Comparison of ENCODE assay signal across 13 cellular contexts in the genomic region with DNA sequence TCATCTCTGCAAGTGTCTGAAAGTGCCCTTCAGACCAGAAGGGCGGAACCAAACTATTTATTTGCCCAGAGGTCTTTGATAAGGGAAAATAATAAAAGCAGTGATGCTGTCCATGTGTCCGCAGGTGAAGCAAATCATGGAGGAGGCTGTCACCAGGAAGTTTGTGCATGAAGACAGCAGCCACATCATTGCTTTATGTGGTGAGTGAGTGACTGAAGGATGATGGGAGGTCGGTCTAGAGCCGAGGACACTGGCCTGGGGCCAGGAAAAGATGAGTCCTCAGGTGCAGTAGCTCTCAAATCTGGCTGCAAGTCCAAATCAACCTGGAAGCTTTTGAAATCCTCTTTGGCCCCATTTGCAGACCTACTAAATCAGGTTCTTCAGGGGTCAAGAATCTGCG. TPM values are rescaled to one million over a fixed set of nuclear protein-coding genes. Genes with fewer than 3 reads are reported as not detected.
A peak's percentile ranks its signal among the peaks of the same experiment; 100 is the strongest.
DNase-seq lines count a peak whose midpoint lies in the region; ATAC-seq and TF ChIP-seq lines count a peak whose summit lies in the region.
"Had no signal": no experiment of that assay in that cellular context is flagged by ENCODE, and none has a peak within 500 bp of the region (broad histone marks: within the 10 kb centered on the region; RNA-seq: fewer than 3 reads in every experiment).

No MANE protein-coding gene starts in this region.

- CTCF ChIA-PET in MCF 10A (lab: Yijun Ruan, JAX): interaction anchor here (0.6 kb wide), 1 partner anchor 9 kb away, joined by 3 read pairs; no protein-coding TSS in a partner anchor
- CTCF ChIA-PET in activated CD8-positive, alpha-beta memory T cell treated with anti-CD3 and anti-CD28 coated beads, Interleukin-2, amount 10 ng/mL, durations not matched to agents 7 days and 5 days (lab: Charles Lee): no interaction called here

- POLR2A ChIA-PET in MCF 10A (lab: Yijun Ruan, JAX): no interaction called here

- no peaks in the 10 kb centered on the region for H3K9me3 Mint-ChIP-seq in MCF 10A (ENCODE audit: unreplicated experiment)
- H3K9me3 Mint-ChIP-seq in activated CD8-positive, alpha-beta memory T cell treated with anti-CD3 and anti-CD28 coated beads, Interleukin-2, amount 10 ng/mL, durations not matched to agents 7 days and 5 days (ENCODE audit: low read depth): no peaks in the 10 kb centered on the region
- H3K9me3 Mint-ChIP-seq: nephron had no signal

- H3K36me3 Mint-ChIP-seq in MCF 10A (ENCODE audit: insufficient read depth, unreplicated experiment): peaks cover 18% of the 10 kb centered on the region
- peaks cover 6% of the 10 kb centered on the region for H3K36me3 Mint-ChIP-seq in activated CD8-positive, alpha-beta memory T cell treated with anti-CD3 and anti-CD28 coated beads, Interleukin-2, amount 10 ng/mL, durations not matched to agents 7 days and 5 days

- H3K27me3 Mint-ChIP-seq in MCF 10A (ENCODE audit: insufficient read depth, unreplicated experiment): no peaks in the 10 kb centered on the region
- H3K27me3 Mint-ChIP-seq in activated CD8-positive, alpha-beta memory T cell treated with anti-CD3 and anti-CD28 coated beads, Interleukin-2, amount 10 ng/mL, durations not matched to agents 7 days and 5 days: no peaks in the 10 kb centered on the region

- TF ChIP-seq EP300 in transverse colon (IDR thresholded peaks at IDR 0.05; ENCODE audit: low read depth): no peak

- in situ Hi-C loops in transverse colon (cut with MboI; ENCODE audit: low pct_ligation_motif_present in 1 of 4, low pct_unique_long_range_greater_than_20kb in 1 of 4, low sequenced_read_pairs in 3 of 4): no loop called here

- TF ChIP-seq CTCF in MCF 10A (IDR thresholded peaks at IDR 0.05; ENCODE audit: unreplicated experiment) (no peak), breast epithelium (IDR thresholded peaks at IDR 0.05) (no peak), mucosa of descending colon (IDR thresholded peaks at IDR 0.05) (no peak), transverse colon (IDR thresholded peaks at IDR 0.05) (no peak)

- intact Hi-C loops in MCF 10A (cut with micrococcal nuclease) (no loop called here), breast epithelium (cut with DNase I; ENCODE audit: low total_unique reads) (no loop called here), mucosa of descending colon (cut with DNase I, micrococcal nuclease) (no loop called here), transverse colon (cut with DNase I; ENCODE audit: low total_unique reads) (no loop called here)

- whole genome bisulfite sequencing in transverse colon (ENCODE audit: low coverage in 1 of 2), 2 donors: 49 to 57% methylated on average over 2 to 5 of the region's 5 CpGs

- BruUV-seq in MCF 10A (replicated peaks; lab: Mats Ljungman, UMichigan): no TSS peak

- H3K27me3 ChIP-seq in breast epithelium (no peaks in the 10 kb centered on the region), transverse colon (no peaks in the 10 kb centered on the region)
- H3K27me3 ChIP-seq: esophagus squamous epithelium had no signal

- no peak overlapping the region for H3K4me3 Mint-ChIP-seq in MCF 10A (ENCODE audit: unreplicated experiment)
- no peak overlapping the region for H3K4me3 Mint-ChIP-seq in activated CD8-positive, alpha-beta memory T cell treated with anti-CD3 and anti-CD28 coated beads, Interleukin-2, amount 10 ng/mL, durations not matched to agents 7 days and 5 days
- H3K4me3 Mint-ChIP-seq: nephron had no signal

- H3K4me3 ChIP-seq in breast epithelium (no peak overlapping the region), mucosa of descending colon (no peak overlapping the region), transverse colon (no peak overlapping the region)
- H3K4me3 ChIP-seq: esophagus squamous epithelium had no signal

- DNase-seq in MCF 10A (ENCODE audit: unreplicated experiment) (peak; percentile 20), breast epithelium (ENCODE audit: low spot score in 2 of 2) (no peak), mucosa of descending colon (peak in 1 of 3 donors; percentile 43), transverse colon (peak; percentile 19)
- DNase-seq in activated CD8-positive, alpha-beta memory T cell treated with anti-CD3 and anti-CD28 coated beads, Interleukin-2, amount 10 ng/mL, durations not matched to agents 7 days and 5 days: peak; percentile 58
- DNase-seq: esophagus squamous epithelium, NCI-H1436 treated with DMSO at 0.1 percent for 48 hours, NCI-H82, SHP77 had no signal

- no peaks in the 10 kb centered on the region for H3K36me3 ChIP-seq in breast epithelium
- H3K36me3 ChIP-seq in mucosa of descending colon (ENCODE audit: low read depth): no peaks in the 10 kb centered on the region
- H3K36me3 ChIP-seq in transverse colon: no peaks in the 10 kb centered on the region

- peak overlapping the region in 1 of 2 donors; percentile 60 for H3K27ac ChIP-seq in breast epithelium
- H3K27ac ChIP-seq in transverse colon: no peak overlapping the region
- H3K27ac ChIP-seq: esophagus squamous epithelium had no signal

- ATAC-seq in activated CD8-positive, alpha-beta memory T cell treated with anti-CD3 and anti-CD28 coated beads, Interleukin-2, amount 10 ng/mL, durations not matched to agents 7 days and 5 days: peak; percentile 42
- ATAC-seq in mucosa of descending colon: peak; percentile 67
- no peak for ATAC-seq in GM18511 (IDR thresholded peaks at IDR 0.05; ENCODE audit: unreplicated experiment)
- ATAC-seq in GM21423 (IDR thresholded peaks at IDR 0.05; ENCODE audit: unreplicated experiment): no peak
- ATAC-seq in HG03025 (IDR thresholded peaks at IDR 0.05; ENCODE audit: low FRiP score, unreplicated experiment): no peak

- peaks cover 0 to under 1% of the 10 kb centered on the region in 2 donors for H3K4me1 ChIP-seq in breast epithelium
- H3K4me1 ChIP-seq in mucosa of descending colon (ENCODE audit: low read depth): no peaks in the 10 kb centered on the region
- H3K4me1 ChIP-seq in transverse colon: peaks cover 0 to 6% (median 3%) of the 10 kb centered on the region in 4 donors

- H3K9me3 ChIP-seq in breast epithelium (no peaks in the 10 kb centered on the region), mucosa of descending colon (no peaks in the 10 kb centered on the region), transverse colon (no peaks in the 10 kb centered on the region)
- H3K9me3 ChIP-seq: esophagus squamous epithelium had no signal

- TF ChIP-seq POLR2A in breast epithelium (IDR thresholded peaks at IDR 0.05) (no peak), transverse colon (IDR thresholded peaks at IDR 0.05) (no peak)

- H3K4me1 Mint-ChIP-seq in MCF 10A (ENCODE audit: insufficient read depth, unreplicated experiment): no peaks in the 10 kb centered on the region
- peaks cover 15% of the 10 kb centered on the region for H3K4me1 Mint-ChIP-seq in activated CD8-positive, alpha-beta memory T cell treated with anti-CD3 and anti-CD28 coated beads, Interleukin-2, amount 10 ng/mL, durations not matched to agents 7 days and 5 days

- no peak overlapping the region for H3K27ac Mint-ChIP-seq in MCF 10A (ENCODE audit: low read depth, unreplicated experiment)
- H3K27ac Mint-ChIP-seq in activated CD8-positive, alpha-beta memory T cell treated with anti-CD3 and anti-CD28 coated beads, Interleukin-2, amount 10 ng/mL, durations not matched to agents 7 days and 5 days: no peak overlapping the region
- H3K27ac Mint-ChIP-seq: nephron had no signal

RNA-seq across cellular contexts. Expression of a gene that starts 6.1 kb away (rescaled TPM):
- 26.5 and 35.1 TPM in 2 replicates for total RNA-seq in MCF 10A (2022)
- total RNA-seq in breast epithelium: 100 to 1,000 TPM in 1 of 3 donors, 10 to 100 TPM in 2; 27.8 to 125 (median 85.5) TPM
- 10 to 100 TPM; 46.4 to 57.0 TPM for total RNA-seq in activated CD8-positive, alpha-beta memory T cell treated with anti-CD3 and anti-CD28 coated beads, Interleukin-2, amount 10 ng/mL, durations not matched to agents 7 days and 5 days
- 10 to 100 TPM; 29.1 to 57.9 (median 30.2) TPM for total RNA-seq in mucosa of descending colon
- 100 to 1,000 TPM in 1 of 4 donors, 10 to 100 TPM in 3; 41.0 to 148 (median 70.0) TPM for total RNA-seq in transverse colon

RNA-seq across cellular contexts. Expression of a gene that starts 7.2 kb away (rescaled TPM):
- total RNA-seq in MCF 10A (2022) (44.3 and 61.5 TPM in 2 replicates), breast epithelium (10 to 100 TPM; 28.8 to 43.6 (median 43.0) TPM), mucosa of descending colon (10 to 100 TPM; 13.6 to 23.4 (median 15.4) TPM), transverse colon (10 to 100 TPM in 2 of 4 donors, 1 to 10 TPM in 2; 3.0 to 18.9 (median 14.4) TPM)
- 10 to 100 TPM; 33.2 to 45.7 TPM for total RNA-seq in activated CD8-positive, alpha-beta memory T cell treated with anti-CD3 and anti-CD28 coated beads, Interleukin-2, amount 10 ng/mL, durations not matched to agents 7 days and 5 days

RNA-seq across cellular contexts. Expression of a gene that starts 39.7 kb away (rescaled TPM):
- total RNA-seq in MCF 10A (2022) (7.7 and 16.6 TPM in 2 replicates), breast epithelium (10 to 100 TPM in 2 of 3 donors, 1 to 10 TPM in 1; 9.7 to 13.3 (median 10.2) TPM), mucosa of descending colon (10 to 100 TPM in 1 of 3 donors, 1 to 10 TPM in 2; 9.7 to 16.2 (median 9.8) TPM), transverse colon (10 to 100 TPM in 2 of 4 donors, under 1 TPM in 1, not detected in 1; 0.40 to 23.1 (median 12.1) TPM)
- 10 to 100 TPM; 18.6 to 18.8 TPM for total RNA-seq in activated CD8-positive, alpha-beta memory T cell treated with anti-CD3 and anti-CD28 coated beads, Interleukin-2, amount 10 ng/mL, durations not matched to agents 7 days and 5 days

RNA-seq across cellular contexts. Expression of a gene that starts 39.8 kb away (rescaled TPM):
- total RNA-seq in MCF 10A (2022) (17.0 and 23.2 TPM in 2 replicates), breast epithelium (10 to 100 TPM; 24.9 to 29.3 (median 29.0) TPM), mucosa of descending colon (10 to 100 TPM; 25.9 to 41.6 (median 38.8) TPM), transverse colon (100 to 1,000 TPM in 1 of 4 donors, 10 to 100 TPM in 3; 28.6 to 112 (median 39.1) TPM)
- 10 to 100 TPM; 46.7 to 60.9 TPM for total RNA-seq in activated CD8-positive, alpha-beta memory T cell treated with anti-CD3 and anti-CD28 coated beads, Interleukin-2, amount 10 ng/mL, durations not matched to agents 7 days and 5 days

RNA-seq across cellular contexts. Expression of a gene that starts 57.4 kb away (rescaled TPM):
- 25.5 and 32.5 TPM in 2 replicates for total RNA-seq in MCF 10A (2022)
- 10 to 100 TPM in 1 of 3 donors, 1 to 10 TPM in 2; 7.7 to 10.2 (median 8.8) TPM for total RNA-seq in breast epithelium
- 10 to 100 TPM; 26.0 to 31.9 TPM for total RNA-seq in activated CD8-positive, alpha-beta memory T cell treated with anti-CD3 and anti-CD28 coated beads, Interleukin-2, amount 10 ng/mL, durations not matched to agents 7 days and 5 days
- total RNA-seq in mucosa of descending colon: 10 to 100 TPM; 22.8 to 39.1 (median 25.2) TPM
- total RNA-seq in transverse colon: 10 to 100 TPM; 13.7 to 27.7 (median 20.9) TPM

Comparison
In these comparisons a context has a peak if more than half of its experiments do, and no peak if none do; other contexts are left out.
1. DNase-seq: peak in MCF 10A (single experiment), activated CD8-positive, alpha-beta memory T cell treated with anti-CD3 and anti-CD28 coated beads, Interleukin-2, amount 10 ng/mL, durations not matched to agents 7 days and 5 days (single experiment) and transverse colon (single experiment); none in breast epithelium (0 of 2).
2. ATAC-seq: peak in activated CD8-positive, alpha-beta memory T cell treated with anti-CD3 and anti-CD28 coated beads, Interleukin-2, amount 10 ng/mL, durations not matched to agents 7 days and 5 days (single experiment) and mucosa of descending colon (single experiment); none in GM18511 (single experiment), GM21423 (single experiment) and HG03025 (single experiment).